ENCODE assay signal across 25 cellular contexts in genomic region chr10:89398003-89398749, GRCh38. TPM values are rescaled to one million over a fixed set of nuclear protein-coding genes. Genes with fewer than 3 reads are reported as not detected.
DNase-seq lines count a peak whose midpoint lies in the region; ATAC-seq and TF ChIP-seq lines count a peak whose summit lies in the region.
"Had no signal": no experiment of that assay in that cellular context is flagged by ENCODE, and none has a peak within 500 bp of the region (broad histone marks: within the 10 kb centered on the region; RNA-seq: fewer than 3 reads in every experiment).

No MANE protein-coding gene starts in this region.

- intact Hi-C loops in left ventricle myocardium inferior (cut with micrococcal nuclease) (no loop called here), Right ventricle myocardium superior (cut with DNase I) (no loop called here)

- H4K20me1 ChIP-seq in GM23248 (ENCODE audit: insufficient read depth): no peaks in the 10 kb centered on the region

- 85% methylated on average over 5 of the region's 5 CpGs for WGBS in GM23248 (ENCODE audit: low coverage in 1 of 2, low lambda C conversion rate in 2 of 2, missing lambda C conversion rate in 2 of 2), 2 experiments

- H3K27ac ChIP-seq in left ventricle myocardium inferior (replicated peaks) (peak overlapping the region; percentile 28), GM23248 (no peak overlapping the region)
- H3K27ac ChIP-seq: psoas muscle, uterus, WERI-Rb-1 had no signal

- H3K79me2 ChIP-seq in GM23248 (ENCODE audit: insufficient read depth): no peaks in the 10 kb centered on the region

- no peak overlapping the region for H3K9ac ChIP-seq in GM23248

- H3F3A ChIP-seq in GM23248 (ENCODE audit: insufficient read depth): peaks cover 8% of the 10 kb centered on the region

- TF ChIP-seq CTCF in left ventricle myocardium inferior (IDR thresholded peaks at IDR 0.05; ENCODE audit: borderline replicate concordance): no peak

- in situ Hi-C loops in GM23248 (cut with MboI): loop anchor here (25.0 kb wide), 1 partner anchor 361 kb away; no protein-coding TSS in a partner anchor

- no peak for DNase-seq in left ventricle myocardium inferior
- DNase-seq in Right ventricle myocardium superior: no peak
- DNase-seq in amniotic epithelial cell (ENCODE audit: low read depth): peak; percentile 36
- peak; percentile 59 for DNase-seq in left kidney (ENCODE audit: low read depth, low spot score)
- DNase-seq in GM23248: no peak
- DNase-seq in NCI-H1417 (lab: John Stamatoyannopoulos, UW): no peak
- DNase-seq in NK-92 treated with Interleukin-12 subunit alpha and Interleukin-12 subunit beta, amount 100 ng/mL, for 24 hours (lab: John Stamatoyannopoulos, UW): no peak
- no peak for DNase-seq in amygdala (lab: John Stamatoyannopoulos, UW)
- DNase-seq: ACHN; activated CD4-positive, alpha-beta T cell treated with anti-CD3 and anti-CD28 coated beads, Interleukin-2, amount 50 U/mL, for 48 hours; C1 segment of cervical spinal cord; cortex of kidney; gastrocnemius medialis; Kasumi-1; kidney; NCI-H774; psoas muscle; stimulated activated CD4-positive, alpha-beta T cell treated with anti-CD3 and anti-CD28 coated beads, Interleukin-12 subunit alpha, Interleukin-12 subunit beta, amount 100 ng/mL, for 4 hours; stimulated activated CD8-positive, alpha-beta memory T cell treated with anti-CD3 and anti-CD28 coated beads, Interleukin-4, amount 100 ng/mL, for 48 hours; uterus; WERI-Rb-1 had no signal

- H3K9me3 ChIP-seq in left ventricle myocardium inferior (replicated peaks): no peaks in the 10 kb centered on the region
- H3K9me3 ChIP-seq in GM23248 (ENCODE audit: low read depth): no peaks in the 10 kb centered on the region
- H3K9me3 ChIP-seq: gastrocnemius medialis, psoas muscle, uterus had no signal

- ATAC-seq in Right ventricle myocardium superior (ENCODE audit: poor library complexity): no peak
- ATAC-seq: gastrocnemius medialis, psoas muscle had no signal

- no peak overlapping the region for H2AFZ ChIP-seq in GM23248

- no peaks in the 10 kb centered on the region for H3K27me3 ChIP-seq in left ventricle myocardium inferior (ENCODE audit: low read depth)
- no peaks in the 10 kb centered on the region for H3K27me3 ChIP-seq in GM23248 (replicated peaks; ENCODE audit: insufficient read depth)
- H3K27me3 ChIP-seq: gastrocnemius medialis, uterus had no signal

- H3K4me3 ChIP-seq in left ventricle myocardium inferior: no peak overlapping the region
- H3K4me3 ChIP-seq in GM23248: no peak overlapping the region
- H3K4me3 ChIP-seq: gastrocnemius medialis, psoas muscle, uterus had no signal

- H3K4me2 ChIP-seq in GM23248 (ENCODE audit: unreplicated experiment): no peak overlapping the region

- H3K36me3 ChIP-seq in left ventricle myocardium inferior (peaks cover 20% of the 10 kb centered on the region), GM23248 (ENCODE audit: low read depth) (peaks cover 6% of the 10 kb centered on the region; the same call in 1 of the 2 replicates)
- H3K36me3 ChIP-seq: uterus, WERI-Rb-1 had no signal

- H3K4me1 ChIP-seq in left ventricle myocardium inferior (peaks cover 48% of the 10 kb centered on the region), GM23248 (ENCODE audit: insufficient read depth) (peaks cover 8% of the 10 kb centered on the region; the same call in 1 of the 2 replicates)
- H3K4me1 ChIP-seq: uterus had no signal

- H3K9me2 ChIP-seq in GM23248 (ENCODE audit: insufficient read depth): no peaks in the 10 kb centered on the region

RNA-seq across cellular contexts. Expression of gene IFIT1, which starts 5.8 kb away (rescaled TPM):
- total RNA-seq in left ventricle myocardium inferior: 31.0 TPM
- total RNA-seq in Right ventricle myocardium superior: 28.1 TPM
- 15.2 and 18.6 TPM in 2 replicates for total RNA-seq in GM23248 (2014; rRNA removed; shearing (Covaris generic))
- polyA plus RNA-seq in GM23248 (2016; fragmentation: Nextera tagmentation; extraction: Ambion mirVana): 14.3 and 15.7 TPM in 2 replicates
- polyA plus RNA-seq: neural cell had no signal

RNA-seq across cellular contexts. Expression of gene IFIT5, which starts 16.2 kb away (rescaled TPM):
- total RNA-seq in left ventricle myocardium inferior (7.4 TPM), Right ventricle myocardium superior (7.1 TPM)
- 21.8 and 25.9 TPM in 2 replicates for total RNA-seq in GM23248 (2014; rRNA removed; shearing (Covaris generic))
- 20.7 and 21.3 TPM in 2 replicates for polyA plus RNA-seq in GM23248 (2016; fragmentation: Nextera tagmentation; extraction: Ambion mirVana)

RNA-seq across cellular contexts. Expression of gene IFIT1B, which starts 20.3 kb away (rescaled TPM):
- total RNA-seq in left ventricle myocardium inferior (not detected), Right ventricle myocardium superior (not detected)
- total RNA-seq in GM23248 (2014; rRNA removed; shearing (Covaris generic)): not detected in 2 replicates
- polyA plus RNA-seq in GM23248 (2016; fragmentation: Nextera tagmentation; extraction: Ambion mirVana): not detected in 2 replicates
- total RNA-seq: gastrocnemius medialis, HT-29, kidney, mesothelial cell of epicardium, subcutaneous adipose tissue had no signal
- polyA plus RNA-seq: neural cell, psoas muscle had no signal

Comparison
In these comparisons a context has a peak if more than half of its experiments do, and no peak if none do; other contexts are left out.
1. DNase-seq: peak in amniotic epithelial cell (single experiment) and left kidney (single experiment); none in left ventricle myocardium inferior (single experiment), Right ventricle myocardium superior (single experiment), GM23248 (single experiment), NCI-H1417 (0 of 3), NK-92 treated with Interleukin-12 subunit alpha and Interleukin-12 subunit beta, amount 100 ng/mL, for 24 hours (single experiment) and amygdala (0 of 56).